Comparison of ENCODE assay signal across 1 cellular context in genomic region chr10:86752311-86752710, GRCh38.
TF ChIP-seq lines count a peak whose summit lies in the region.

No MANE protein-coding gene starts in this region.

TF ChIP-seq in SK-N-SH treated with all-trans-retinoic acid at 6 μM for 48 hours, 23 proteins besides CTCF, POLR2A, EP300 and RAD21:
- TF ChIP-seq, protein P1, sequence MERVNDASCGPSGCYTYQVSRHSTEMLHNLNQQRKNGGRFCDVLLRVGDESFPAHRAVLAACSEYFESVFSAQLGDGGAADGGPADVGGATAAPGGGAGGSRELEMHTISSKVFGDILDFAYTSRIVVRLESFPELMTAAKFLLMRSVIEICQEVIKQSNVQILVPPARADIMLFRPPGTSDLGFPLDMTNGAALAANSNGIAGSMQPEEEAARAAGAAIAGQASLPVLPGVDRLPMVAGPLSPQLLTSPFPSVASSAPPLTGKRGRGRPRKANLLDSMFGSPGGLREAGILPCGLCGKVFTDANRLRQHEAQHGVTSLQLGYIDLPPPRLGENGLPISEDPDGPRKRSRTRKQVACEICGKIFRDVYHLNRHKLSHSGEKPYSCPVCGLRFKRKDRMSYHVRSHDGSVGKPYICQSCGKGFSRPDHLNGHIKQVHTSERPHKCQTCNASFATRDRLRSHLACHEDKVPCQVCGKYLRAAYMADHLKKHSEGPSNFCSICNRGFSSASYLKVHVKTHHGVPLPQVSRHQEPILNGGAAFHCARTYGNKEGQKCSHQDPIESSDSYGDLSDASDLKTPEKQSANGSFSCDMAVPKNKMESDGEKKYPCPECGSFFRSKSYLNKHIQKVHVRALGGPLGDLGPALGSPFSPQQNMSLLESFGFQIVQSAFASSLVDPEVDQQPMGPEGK (CRISPR knock-in tag; IDR thresholded peaks at IDR 0.05; ENCODE audit: borderline replicate concordance) = no peak
- no peak for TF ChIP-seq CSDC2 (CRISPR knock-in tag; IDR thresholded peaks at IDR 0.05)
- TF ChIP-seq ZFP30 (CRISPR knock-in tag; IDR thresholded peaks at IDR 0.05) = no peak
- TF ChIP-seq ISL1 (CRISPR knock-in tag; IDR thresholded peaks at IDR 0.05) = no peak
- TF ChIP-seq SNAI2 (CRISPR knock-in tag; IDR thresholded peaks at IDR 0.05) = no peak
- TF ChIP-seq ZNF8 (CRISPR knock-in tag; IDR thresholded peaks at IDR 0.05) = no peak
- no peak for TF ChIP-seq ESRRG (CRISPR knock-in tag; IDR thresholded peaks at IDR 0.05)
- no peak for TF ChIP-seq PPARA (CRISPR knock-in tag; IDR thresholded peaks at IDR 0.05; ENCODE audit: borderline replicate concordance)
- no peak for TF ChIP-seq OSR1 (CRISPR knock-in tag; IDR thresholded peaks at IDR 0.05)
- TF ChIP-seq TOX (CRISPR knock-in tag; IDR thresholded peaks at IDR 0.05; ENCODE audit: borderline replicate concordance) = no peak
- TF ChIP-seq BACH2 (CRISPR knock-in tag; IDR thresholded peaks at IDR 0.05; ENCODE audit: borderline replicate concordance) = no peak
- TF ChIP-seq TSHZ2 (CRISPR knock-in tag; IDR thresholded peaks at IDR 0.05) = no peak
- no peak for TF ChIP-seq GLIS3 (CRISPR knock-in tag; IDR thresholded peaks at IDR 0.05)
